1 cellular context compared by ENCODE assay signal in genomic region chr12:133080051-133080618, GRCh38.
A peak's percentile ranks its signal among the peaks of the same experiment; 100 is the strongest.
TF ChIP-seq lines count a peak whose summit lies in the region.

No MANE protein-coding gene starts in this region.

TF ChIP-seq in HepG2, 621 proteins besides CTCF, POLR2A, EP300 and RAD21 (continued from another document and continues in another):
- TF ChIP-seq PRDM4 (CRISPR knock-in tag; IDR thresholded peaks at IDR 0.05; ENCODE audit: borderline replicate concordance) (no peak), STAT6 (CRISPR knock-in tag; IDR thresholded peaks at IDR 0.05; ENCODE audit: borderline replicate concordance) (no peak; the same call in 1 of the 2 replicates), ZNF781 (CRISPR knock-in tag; IDR thresholded peaks at IDR 0.05; ENCODE audit: borderline replicate concordance, not compliant biosample characterization) (no peak), ZNF432 (CRISPR knock-in tag; IDR thresholded peaks at IDR 0.05; ENCODE audit: borderline replicate concordance) (no peak), ZBTB40 (IDR thresholded peaks at IDR 0.05) (peak; percentile 35; the same call in 1 of the 2 replicates), ZBTB40 (CRISPR knock-in tag; IDR thresholded peaks at IDR 0.05) (peak; percentile 69; the same call in 1 of the 2 replicates), PPARG (CRISPR knock-in tag; conservative IDR thresholded peaks at IDR 0.05) (no peak), NBN (conservative IDR thresholded peaks at IDR 0.05) (no peak), ISL2 (CRISPR knock-in tag; IDR thresholded peaks at IDR 0.05) (peak; percentile 13; the same call in 1 of the 2 replicates), NFIB (CRISPR knock-in tag; IDR thresholded peaks at IDR 0.05; ENCODE audit: borderline replicate concordance) (no peak), CAMTA2 (CRISPR knock-in tag; IDR thresholded peaks at IDR 0.05; ENCODE audit: borderline replicate concordance) (no peak), ZNF570 (CRISPR knock-in tag; IDR thresholded peaks at IDR 0.05; ENCODE audit: borderline replicate concordance) (no peak), ZGPAT (CRISPR knock-in tag; IDR thresholded peaks at IDR 0.05) (no peak; the same call in none of the 2 replicates), HNRNPLL (IDR thresholded peaks at IDR 0.05; ENCODE audit: low read depth, low read length, poor library complexity, severe bottlenecking) (no peak), ZNF749 (CRISPR knock-in tag; IDR thresholded peaks at IDR 0.05; ENCODE audit: borderline replicate concordance) (no peak), KAT8 (CRISPR knock-in tag; IDR thresholded peaks at IDR 0.05) (peak; percentile 93), NFYC (CRISPR knock-in tag; IDR thresholded peaks at IDR 0.05) (peak; percentile 61; the same call in 1 of the 2 replicates), TAF1 (CRISPR knock-in tag; IDR thresholded peaks at IDR 0.05) (no peak), ZNF136 (CRISPR knock-in tag; IDR thresholded peaks at IDR 0.05; ENCODE audit: low read depth) (no peak), MZF1 (CRISPR knock-in tag; IDR thresholded peaks at IDR 0.05; ENCODE audit: borderline replicate concordance) (no peak), ZNF879 (CRISPR knock-in tag; IDR thresholded peaks at IDR 0.05) (no peak), DPF2 (CRISPR knock-in tag; IDR thresholded peaks at IDR 0.05; ENCODE audit: borderline replicate concordance, low read depth) (no peak), THRA (CRISPR knock-in tag; IDR thresholded peaks at IDR 0.05; ENCODE audit: borderline replicate concordance) (no peak), ZNF713 (CRISPR knock-in tag; IDR thresholded peaks at IDR 0.05) (0 out of 2 replicates have a peak, but pooled peaks have one; percentile 52), ATRX (CRISPR knock-in tag; IDR thresholded peaks at IDR 0.05; ENCODE audit: borderline replicate concordance) (no peak), ZNF850 (CRISPR knock-in tag; conservative IDR thresholded peaks at IDR 0.05) (no peak), ZBTB26 (CRISPR knock-in tag; IDR thresholded peaks at IDR 0.05; ENCODE audit: borderline replicate concordance) (no peak), MIER3 (CRISPR knock-in tag; IDR thresholded peaks at IDR 0.05; ENCODE audit: borderline replicate concordance) (peak; percentile 82), POLR2G (IDR thresholded peaks at IDR 0.05; ENCODE audit: low read depth, low read length) (peak; percentile 80), HNRNPK (IDR thresholded peaks at IDR 0.05; ENCODE audit: low read depth, low read length, poor library complexity, severe bottlenecking) (no peak), ZNF569 (CRISPR knock-in tag; IDR thresholded peaks at IDR 0.05; ENCODE audit: borderline replicate concordance) (0 out of 2 replicates have a peak, but pooled peaks have one; percentile 62), ZSCAN9 (CRISPR knock-in tag; IDR thresholded peaks at IDR 0.05; ENCODE audit: borderline replicate concordance) (no peak), HOXA9 (CRISPR knock-in tag; IDR thresholded peaks at IDR 0.05; ENCODE audit: borderline replicate concordance) (no peak), SMC3 (IDR thresholded peaks at IDR 0.05; ENCODE audit: low read length) (0 out of 2 replicates have a peak, but pooled peaks have one; percentile 7), ZNF253 (CRISPR knock-in tag; IDR thresholded peaks at IDR 0.05; ENCODE audit: borderline replicate concordance) (no peak), CHCHD3 (CRISPR knock-in tag; IDR thresholded peaks at IDR 0.05) (no peak), TEF (CRISPR knock-in tag; IDR thresholded peaks at IDR 0.05) (no peak), NFE2 (CRISPR knock-in tag; IDR thresholded peaks at IDR 0.05) (no peak), E2F2 (CRISPR knock-in tag; IDR thresholded peaks at IDR 0.05; ENCODE audit: borderline replicate concordance) (peak; percentile 85; the same call in 1 of the 2 replicates), TBX3 (IDR thresholded peaks at IDR 0.05; ENCODE audit: borderline replicate concordance) (no peak), ZMYM3 (CRISPR knock-in tag; IDR thresholded peaks at IDR 0.05) (no peak), MBNL3 (CRISPR knock-in tag; conservative IDR thresholded peaks at IDR 0.05) (no peak), ZNF761 (CRISPR knock-in tag; conservative IDR thresholded peaks at IDR 0.05) (no peak), ZNF883 (CRISPR knock-in tag; IDR thresholded peaks at IDR 0.05; ENCODE audit: not compliant biosample characterization) (no peak)
